ENCODE assay signal across 1 cellular context in the genomic region with DNA sequence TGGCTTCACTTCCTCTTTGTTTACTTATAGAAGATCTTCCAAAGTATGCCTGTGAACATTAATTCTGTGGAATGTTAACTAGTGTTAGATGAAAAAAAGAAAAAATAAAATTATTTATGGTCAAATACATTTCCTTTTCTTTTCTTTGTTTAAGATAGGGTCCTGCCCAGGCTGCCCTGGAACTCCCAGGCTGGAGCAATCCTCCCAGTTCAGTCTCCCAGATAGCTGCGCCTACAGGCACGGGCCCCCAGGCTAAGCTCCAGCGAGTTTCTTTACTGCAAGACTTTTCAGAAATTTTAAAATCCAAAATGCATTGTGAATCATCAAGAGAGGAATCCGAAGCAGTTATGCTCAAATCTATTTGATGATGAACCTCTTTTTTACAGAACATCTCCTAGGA.
TF ChIP-seq lines count a peak whose summit lies in the region.

No MANE protein-coding gene starts in this region.

TF ChIP-seq in GM23338, 12 proteins besides CTCF, POLR2A, EP300 and RAD21 (continued from another document):
- TF ChIP-seq, protein P1, sequence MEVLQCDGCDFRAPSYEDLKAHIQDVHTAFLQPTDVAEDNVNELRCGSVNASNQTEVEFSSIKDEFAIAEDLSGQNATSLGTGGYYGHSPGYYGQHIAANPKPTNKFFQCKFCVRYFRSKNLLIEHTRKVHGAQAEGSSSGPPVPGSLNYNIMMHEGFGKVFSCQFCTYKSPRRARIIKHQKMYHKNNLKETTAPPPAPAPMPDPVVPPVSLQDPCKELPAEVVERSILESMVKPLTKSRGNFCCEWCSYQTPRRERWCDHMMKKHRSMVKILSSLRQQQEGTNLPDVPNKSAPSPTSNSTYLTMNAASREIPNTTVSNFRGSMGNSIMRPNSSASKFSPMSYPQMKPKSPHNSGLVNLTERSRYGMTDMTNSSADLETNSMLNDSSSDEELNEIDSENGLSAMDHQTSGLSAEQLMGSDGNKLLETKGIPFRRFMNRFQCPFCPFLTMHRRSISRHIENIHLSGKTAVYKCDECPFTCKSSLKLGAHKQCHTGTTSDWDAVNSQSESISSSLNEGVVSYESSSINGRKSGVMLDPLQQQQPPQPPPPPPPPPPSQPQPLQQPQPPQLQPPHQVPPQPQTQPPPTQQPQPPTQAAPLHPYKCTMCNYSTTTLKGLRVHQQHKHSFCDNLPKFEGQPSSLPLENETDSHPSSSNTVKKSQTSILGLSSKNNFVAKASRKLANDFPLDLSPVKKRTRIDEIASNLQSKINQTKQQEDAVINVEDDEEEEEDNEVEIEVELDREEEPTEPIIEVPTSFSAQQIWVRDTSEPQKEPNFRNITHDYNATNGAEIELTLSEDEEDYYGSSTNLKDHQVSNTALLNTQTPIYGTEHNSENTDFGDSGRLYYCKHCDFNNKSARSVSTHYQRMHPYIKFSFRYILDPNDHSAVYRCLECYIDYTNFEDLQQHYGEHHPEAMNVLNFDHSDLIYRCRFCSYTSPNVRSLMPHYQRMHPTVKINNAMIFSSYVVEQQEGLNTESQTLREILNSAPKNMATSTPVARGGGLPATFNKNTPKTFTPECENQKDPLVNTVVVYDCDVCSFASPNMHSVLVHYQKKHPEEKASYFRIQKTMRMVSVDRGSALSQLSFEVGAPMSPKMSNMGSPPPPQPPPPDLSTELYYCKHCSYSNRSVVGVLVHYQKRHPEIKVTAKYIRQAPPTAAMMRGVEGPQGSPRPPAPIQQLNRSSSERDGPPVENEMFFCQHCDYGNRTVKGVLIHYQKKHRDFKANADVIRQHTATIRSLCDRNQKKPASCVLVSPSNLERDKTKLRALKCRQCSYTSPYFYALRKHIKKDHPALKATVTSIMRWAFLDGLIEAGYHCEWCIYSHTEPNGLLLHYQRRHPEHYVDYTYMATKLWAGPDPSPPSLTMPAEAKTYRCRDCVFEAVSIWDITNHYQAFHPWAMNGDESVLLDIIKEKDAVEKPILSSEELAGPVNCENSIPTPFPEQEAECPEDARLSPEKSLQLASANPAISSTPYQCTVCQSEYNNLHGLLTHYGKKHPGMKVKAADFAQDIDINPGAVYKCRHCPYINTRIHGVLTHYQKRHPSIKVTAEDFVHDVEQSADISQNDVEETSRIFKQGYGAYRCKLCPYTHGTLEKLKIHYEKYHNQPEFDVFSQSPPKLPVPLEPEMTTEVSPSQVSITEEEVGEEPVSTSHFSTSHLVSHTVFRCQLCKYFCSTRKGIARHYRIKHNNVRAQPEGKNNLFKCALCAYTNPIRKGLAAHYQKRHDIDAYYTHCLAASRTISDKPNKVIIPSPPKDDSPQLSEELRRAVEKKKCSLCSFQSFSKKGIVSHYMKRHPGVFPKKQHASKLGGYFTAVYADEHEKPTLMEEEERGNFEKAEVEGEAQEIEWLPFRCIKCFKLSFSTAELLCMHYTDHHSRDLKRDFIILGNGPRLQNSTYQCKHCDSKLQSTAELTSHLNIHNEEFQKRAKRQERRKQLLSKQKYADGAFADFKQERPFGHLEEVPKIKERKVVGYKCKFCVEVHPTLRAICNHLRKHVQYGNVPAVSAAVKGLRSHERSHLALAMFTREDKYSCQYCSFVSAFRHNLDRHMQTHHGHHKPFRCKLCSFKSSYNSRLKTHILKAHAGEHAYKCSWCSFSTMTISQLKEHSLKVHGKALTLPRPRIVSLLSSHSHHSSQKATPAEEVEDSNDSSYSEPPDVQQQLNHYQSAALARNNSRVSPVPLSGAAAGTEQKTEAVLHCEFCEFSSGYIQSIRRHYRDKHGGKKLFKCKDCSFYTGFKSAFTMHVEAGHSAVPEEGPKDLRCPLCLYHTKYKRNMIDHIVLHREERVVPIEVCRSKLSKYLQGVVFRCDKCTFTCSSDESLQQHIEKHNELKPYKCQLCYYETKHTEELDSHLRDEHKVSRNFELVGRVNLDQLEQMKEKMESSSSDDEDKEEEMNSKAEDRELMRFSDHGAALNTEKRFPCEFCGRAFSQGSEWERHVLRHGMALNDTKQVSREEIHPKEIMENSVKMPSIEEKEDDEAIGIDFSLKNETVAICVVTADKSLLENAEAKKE (CRISPR knock-in tag; IDR thresholded peaks at IDR 0.05), result no peak
- TF ChIP-seq JUNB (IDR thresholded peaks at IDR 0.05; ENCODE audit: unreplicated experiment) (no peak), EZH2 (IDR thresholded peaks at IDR 0.05; ENCODE audit: low read depth, unreplicated experiment) (no peak)
